Comparison of ENCODE assay signal across 8 cellular contexts in genomic region chr6:41372526-41373366, GRCh38. TPM values are rescaled to one million over a fixed set of nuclear protein-coding genes. Genes with fewer than 3 reads are reported as not detected.
DNase-seq lines count a peak whose midpoint lies in the region; ATAC-seq and TF ChIP-seq lines count a peak whose summit lies in the region.

No MANE protein-coding gene starts in this region.

- H3K23me2 ChIP-seq in H9 (ENCODE audit: insufficient read length, low read depth, low read length, poor library complexity, severe bottlenecking): peaks cover 24% of the 10 kb centered on the region

- POLR2A ChIA-PET in CD8-positive, alpha-beta memory T cell (lab: Charles Lee): no interaction called here

- H3K4ac ChIP-seq in H9 (ENCODE audit: low read depth, low read length): no peak overlapping the region

- H3K9me3 ChIP-seq in CD8-positive, alpha-beta memory T cell (ENCODE audit: low read length): no peaks in the 10 kb centered on the region
- H3K9me3 ChIP-seq in H9 (ENCODE audit: control insufficient read depth, low read depth, low read length): no peaks in the 10 kb centered on the region

- no peak overlapping the region for H4K5ac ChIP-seq in H9 (ENCODE audit: insufficient read length, low read depth, low read length)

- H2AK5ac ChIP-seq in H9 (ENCODE audit: insufficient read length, low read length): no peak overlapping the region

- no peak overlapping the region for H3K56ac ChIP-seq in H9 (ENCODE audit: insufficient read length, low read depth, low read length)

- peaks cover 13% of the 10 kb centered on the region for H3K4me1 ChIP-seq in CD8-positive, alpha-beta memory T cell (ENCODE audit: insufficient read depth, low read length)
- peaks cover 4% of the 10 kb centered on the region; the same call in 1 of the 2 replicates for H3K4me1 ChIP-seq in H9 (ENCODE audit: insufficient read depth, low read length)

- H3K4me3 Mint-ChIP-seq in CD8-positive, alpha-beta memory T cell: peak overlapping the region; percentile 58 to 90 (median 79)
- H3K4me3 Mint-ChIP-seq in H9 (peak overlapping the region; percentile 49 to 83), chondrocyte (ENCODE audit: unreplicated experiment) (peak overlapping the region; percentile 83), natural killer cell (peak overlapping the region; percentile 82)

- no peak overlapping the region for H3K18ac ChIP-seq in H9 (ENCODE audit: insufficient read length, low read depth, low read length)

- no peak overlapping the region for H3K14ac ChIP-seq in H9 (ENCODE audit: insufficient read depth, low read length)

- no peak overlapping the region for H2BK12ac ChIP-seq in H9 (ENCODE audit: insufficient read length, low read depth, low read length)

- no peak overlapping the region for H2AFZ ChIP-seq in H9 (ENCODE audit: low read length)

- peak overlapping the region; percentile 63 for H3K4me2 ChIP-seq in H9 (ENCODE audit: insufficient read depth, insufficient read length, low read length)

- no peaks in the 10 kb centered on the region for H3K79me2 ChIP-seq in H9 (ENCODE audit: insufficient read depth, low read length)

- ATAC-seq in natural killer cell: no peak

- WGBS in H9 (ENCODE audit: extremely low coverage, insufficient read length, low lambda C conversion rate): no CpG with 5 or more reads among the region's 67 CpGs

- H3K27me3 ChIP-seq in CD8-positive, alpha-beta memory T cell (ENCODE audit: insufficient read depth, low read length, poor library complexity, severe bottlenecking): peaks cover 51% of the 10 kb centered on the region
- peaks cover 83% of the 10 kb centered on the region for H3K27me3 ChIP-seq in H9 (ENCODE audit: insufficient read depth, low read length)

- no peak overlapping the region for H3K27ac ChIP-seq in CD8-positive, alpha-beta memory T cell (ENCODE audit: low read depth, low read length)
- no peak overlapping the region for H3K27ac ChIP-seq in H9 (ENCODE audit: insufficient read length, low read depth, low read length)

- H3K27ac Mint-ChIP-seq in CD8-positive, alpha-beta memory T cell: peak overlapping the region in 1 of 8 donors; percentile 22
- H3K27ac Mint-ChIP-seq in H9 (no peak overlapping the region), chondrocyte (ENCODE audit: unreplicated experiment) (no peak overlapping the region), natural killer cell (no peak overlapping the region)

- no peak overlapping the region for H3K9ac ChIP-seq in H9 (ENCODE audit: extremely low read depth, insufficient read length, low read length)

- no peak overlapping the region for H2BK5ac ChIP-seq in H9 (ENCODE audit: insufficient read length, low read length)

- TF ChIP-seq CTCF in H9 (conservative IDR thresholded peaks at IDR 0.05): no peak
- TF ChIP-seq CTCF in chondrocyte (IDR thresholded peaks at IDR 0.05): no peak
- TF ChIP-seq CTCF in natural killer cell (IDR thresholded peaks at IDR 0.05): no peak

- H2BK15ac ChIP-seq in H9 (ENCODE audit: low read depth, low read length): no peak overlapping the region

- H3K23ac ChIP-seq in H9 (ENCODE audit: insufficient read length, low read depth, low read length): no peak overlapping the region

- no peak overlapping the region for H4K91ac ChIP-seq in H9 (ENCODE audit: insufficient read length, low read depth, low read length)

- H4K20me1 ChIP-seq in H9 (ENCODE audit: control insufficient read depth, insufficient read depth, insufficient read length): peaks cover 3% of the 10 kb centered on the region

- H3K4me3 ChIP-seq in CD8-positive, alpha-beta memory T cell (ENCODE audit: low read length): no peak overlapping the region

- no peak overlapping the region for H2BK20ac ChIP-seq in H9 (ENCODE audit: low read depth, low read length, poor library complexity, severe bottlenecking)

- H3K36me3 ChIP-seq in CD8-positive, alpha-beta memory T cell (ENCODE audit: insufficient read depth, low read length): no peaks in the 10 kb centered on the region

- no peak overlapping the region for H4K8ac ChIP-seq in H9 (replicated peaks; ENCODE audit: insufficient read length, low read depth, low read length)

- no peaks in the 10 kb centered on the region for H3K9me3 Mint-ChIP-seq in CD8-positive, alpha-beta memory T cell
- H3K9me3 Mint-ChIP-seq in H9 (peaks cover 0 to 9% of the 10 kb centered on the region in 2 experiments; a peak in 3 of 5 replicates), chondrocyte (ENCODE audit: low read depth) (no peaks in the 10 kb centered on the region), natural killer cell (no peaks in the 10 kb centered on the region)

- no peak for DNase-seq in CD8-positive, alpha-beta memory T cell
- peak; percentile 46 for DNase-seq in H9
- DNase-seq in chondrocyte (ENCODE audit: low spot score): no peak
- no peak for DNase-seq in natural killer cell
- DNase-seq in DMS79 treated with DMSO at 0.1 percent for 48 hours (lab: John Stamatoyannopoulos, UW): no peak
- no peak for DNase-seq in AG20443 (ENCODE audit: low spot score)
- DNase-seq in activated gamma-delta T cell (lab: John Stamatoyannopoulos, UW): no peak
- no peak for DNase-seq in activated CD4-positive, CD25-positive, alpha-beta regulatory T cell (lab: John Stamatoyannopoulos, UW)

- CTCF ChIA-PET in CD8-positive, alpha-beta memory T cell (lab: Charles Lee): interaction anchor here (0.8 to 1.8 kb wide), 2 partner anchors 311 to 312 kb away, joined by 4 to 7 read pairs; no protein-coding TSS in a partner anchor

- no peak overlapping the region for H2BK120ac ChIP-seq in H9 (ENCODE audit: low read depth, low read length, poor library complexity, severe bottlenecking)

- H3K4me1 Mint-ChIP-seq in CD8-positive, alpha-beta memory T cell: peaks cover 29 to 45% (median 34%) of the 10 kb centered on the region in 3 donors
- H3K4me1 Mint-ChIP-seq in H9 (peaks cover 40 to 62% of the 10 kb centered on the region in 2 experiments), chondrocyte (ENCODE audit: low read depth) (peaks cover 49% of the 10 kb centered on the region), natural killer cell (peaks cover 28 to 33% of the 10 kb centered on the region in 2 donors)

- peaks cover 77 to 81% of the 10 kb centered on the region in 2 donors for H3K27me3 Mint-ChIP-seq in CD8-positive, alpha-beta memory T cell
- peaks cover 98% of the 10 kb centered on the region for H3K27me3 Mint-ChIP-seq in H9 (ENCODE audit: low read depth)
- peaks cover 68% of the 10 kb centered on the region for H3K27me3 Mint-ChIP-seq in chondrocyte (ENCODE audit: low read depth)
- H3K27me3 Mint-ChIP-seq in natural killer cell (ENCODE audit: low read depth in 2 of 2): peaks cover 67 to 86% of the 10 kb centered on the region in 2 donors

- intact Hi-C loops in natural killer cell (cut with micrococcal nuclease): no loop called here

- no peak overlapping the region for H3T11ph ChIP-seq in H9 (ENCODE audit: low read length)

- peaks cover 0 to 1% (median 0%) of the 10 kb centered on the region in 3 donors for H3K36me3 Mint-ChIP-seq in CD8-positive, alpha-beta memory T cell
- H3K36me3 Mint-ChIP-seq in H9 (ENCODE audit: insufficient read depth in 1 of 3, low read depth in 3 of 3): no peaks in the 10 kb centered on the region; a peak in 1 of 7 replicates
- no peaks in the 10 kb centered on the region for H3K36me3 Mint-ChIP-seq in chondrocyte (ENCODE audit: low read depth)
- H3K36me3 Mint-ChIP-seq in natural killer cell: no peaks in the 10 kb centered on the region

- no peaks in the 10 kb centered on the region for H3K79me1 ChIP-seq in H9 (ENCODE audit: insufficient read depth, low read depth, low read length, poor library complexity, severe bottlenecking)

RNA-seq across cellular contexts. Expression of gene NCR2, which starts 37.3 kb away (rescaled TPM):
- total RNA-seq in CD8-positive, alpha-beta memory T cell: not detected
- polyA plus RNA-seq in CD8-positive, alpha-beta memory T cell: not detected
- total RNA-seq in H9 (2021) (not detected in 2 replicates), chondrocyte (not detected in 3 replicates), natural killer cell (not detected)
